In the genomic region with DNA sequence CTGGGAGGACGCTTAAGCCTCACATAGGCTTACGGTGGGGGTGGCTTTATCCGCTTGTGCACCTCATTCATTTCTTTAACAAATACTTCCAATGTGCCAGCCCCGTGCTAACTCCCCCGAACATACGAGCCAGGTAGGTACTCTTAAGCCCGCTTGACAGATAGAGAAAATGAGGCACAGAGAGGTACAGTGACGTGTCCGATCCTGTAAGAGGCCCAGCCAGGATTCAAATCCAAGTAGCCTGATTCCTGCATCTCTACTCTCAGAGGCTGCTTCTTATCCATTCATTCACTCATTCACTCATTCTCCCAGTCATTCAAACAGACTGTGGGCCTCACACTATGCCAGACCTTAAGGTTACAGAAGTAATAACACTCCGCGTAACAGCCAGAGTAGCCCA, we compare ENCODE assay signal across 1 cellular context.
TF ChIP-seq lines count a peak whose summit lies in the region.

No MANE protein-coding gene starts in this region.

TF ChIP-seq in GM12878, 131 proteins besides CTCF, POLR2A, EP300 and RAD21:
- TF ChIP-seq ZNF24 (IDR thresholded peaks at IDR 0.05) (peak; percentile 84), MYB (IDR thresholded peaks at IDR 0.05; ENCODE audit: borderline replicate concordance, low read depth, low read length) (no peak)
